In the genomic region with DNA sequence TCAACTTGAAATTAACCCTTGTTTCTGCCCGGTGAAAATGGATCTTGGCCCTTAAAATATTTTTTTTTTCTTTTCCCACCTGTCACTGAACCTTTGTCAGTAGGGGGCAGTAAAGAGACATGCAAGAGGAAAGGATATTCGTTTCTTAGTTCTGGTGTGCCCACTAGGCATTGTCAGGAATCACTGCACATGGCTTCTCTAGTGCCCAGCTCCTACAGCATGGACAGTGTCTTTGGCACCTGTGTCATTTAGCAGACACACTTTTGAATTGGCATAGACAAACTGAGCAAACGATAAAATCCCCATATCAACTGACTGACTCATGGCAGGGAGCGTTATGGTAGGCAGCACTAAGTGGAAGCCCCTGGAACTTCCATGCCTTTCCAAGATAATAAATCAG, we compare ENCODE assay signal across 8 cellular contexts.
DNase-seq lines count a peak whose midpoint lies in the region; ATAC-seq and TF ChIP-seq lines count a peak whose summit lies in the region.

No MANE protein-coding gene starts in this region.

- H3K79me2 ChIP-seq in DND-41 (ENCODE audit: insufficient read depth, low read length): no peaks in the 10 kb centered on the region

- H3K9me3 Mint-ChIP-seq in effector memory CD8-positive, alpha-beta T cell: peaks cover 6 to 9% of the 10 kb centered on the region in 2 donors

- no peaks in the 10 kb centered on the region for H3K36me3 ChIP-seq in DND-41 (ENCODE audit: insufficient read depth, low read length)

- H3K4me1 ChIP-seq in DND-41 (ENCODE audit: insufficient read depth, low read length): no peaks in the 10 kb centered on the region

- no peak overlapping the region for H3K4me3 Mint-ChIP-seq in effector memory CD8-positive, alpha-beta T cell

- ATAC-seq in DND-41 (ENCODE audit: insufficient read depth, low read depth) (no peak), HG02642 (IDR thresholded peaks at IDR 0.05; ENCODE audit: poor library complexity, unreplicated experiment) (no peak), GM18520 (IDR thresholded peaks at IDR 0.05; ENCODE audit: unreplicated experiment) (no peak), GM18498 (IDR thresholded peaks at IDR 0.05; ENCODE audit: unreplicated experiment) (no peak)
- no peak for ATAC-seq in effector memory CD8-positive, alpha-beta T cell (replicated peaks)

- H3K4me1 Mint-ChIP-seq in effector memory CD8-positive, alpha-beta T cell (ENCODE audit: low read depth in 2 of 2): no peaks in the 10 kb centered on the region

- no peak overlapping the region for H3K27ac Mint-ChIP-seq in effector memory CD8-positive, alpha-beta T cell

- peak; percentile 51 for TF ChIP-seq CTCF in DND-41 (IDR thresholded peaks at IDR 0.05; ENCODE audit: borderline replicate concordance, extremely low read depth, low read length, poor library complexity, severe bottlenecking)

- no peak overlapping the region for H3K4me3 ChIP-seq in DND-41 (ENCODE audit: low read depth in 1 of 2, low read length in 2 of 2)

- no peaks in the 10 kb centered on the region for H3K27me3 Mint-ChIP-seq in effector memory CD8-positive, alpha-beta T cell

- no peak overlapping the region for H3K4me2 ChIP-seq in DND-41 (ENCODE audit: insufficient read depth, low read length)

- no peaks in the 10 kb centered on the region for H3K9me3 ChIP-seq in DND-41 (ENCODE audit: insufficient read depth, low read length, severe bottlenecking)

- no peak overlapping the region for H3K9ac ChIP-seq in DND-41 (ENCODE audit: low read depth, low read length)

- no peak overlapping the region for H3K27ac ChIP-seq in DND-41 (ENCODE audit: low read length)

- no peak for DNase-seq in DND-41
- DNase-seq in HuH-7.5 (ENCODE audit: low spot score): peak; percentile 12
- DNase-seq in SKM-1 treated with dmso at 0.1 percent for 144 hours (lab: John Stamatoyannopoulos, UW; ENCODE audit: unreplicated experiment): peak; percentile 57
- DNase-seq in kidney tubule cell (ENCODE audit: low spot score): peak; percentile 53
- DNase-seq in effector memory CD8-positive, alpha-beta T cell: no peak

- H3K36me3 Mint-ChIP-seq in effector memory CD8-positive, alpha-beta T cell (ENCODE audit: insufficient read depth): no peaks in the 10 kb centered on the region

- H3K27me3 ChIP-seq in DND-41 (ENCODE audit: insufficient read depth, low read length, poor library complexity): no peaks in the 10 kb centered on the region

- H2AFZ ChIP-seq in DND-41 (ENCODE audit: low read depth, low read length): no peak overlapping the region

- H4K20me1 ChIP-seq in DND-41 (ENCODE audit: insufficient read depth, low read length): no peaks in the 10 kb centered on the region

Comparison
In these comparisons a context has a peak if more than half of its experiments do, and no peak if none do; other contexts are left out.
1. DNase-seq: peak in HuH-7.5 (single experiment), SKM-1 treated with dmso at 0.1 percent for 144 hours (single experiment) and kidney tubule cell (single experiment); none in DND-41 (single experiment) and effector memory CD8-positive, alpha-beta T cell (0 of 3).